In genomic region chr6:3504354-3504753, GRCh38 we compare ENCODE assay signal across 9 cellular contexts.
"Had no signal": no experiment of that assay in that cellular context is flagged by ENCODE, and none has a peak within 500 bp of the region (broad histone marks: within the 10 kb centered on the region; RNA-seq: fewer than 3 reads in every experiment).

No MANE protein-coding gene starts in this region.

- H3K27ac ChIP-seq: GM23248, HL-60 had no signal

- DNase-seq: GM23248, GOT3, H7, HFFc6, IMR-90, KBM-7 had no signal

- H3K9ac ChIP-seq: GM23248 had no signal

- H3K4me3 Mint-ChIP-seq: HFFc6 had no signal

- H3K4me3 ChIP-seq: GM23248, HAP-1 had no signal

- H3K36me3 ChIP-seq: HAP-1 had no signal

- H3K9me3 ChIP-seq: HAP-1 had no signal

- H2AFZ ChIP-seq: GM23248 had no signal

- H3K27ac Mint-ChIP-seq: HFFc6 had no signal

- ATAC-seq: HCT116 had no signal
